8 cellular contexts compared by ENCODE assay signal in genomic region chr9:128412120-128412790, GRCh38. TPM values are rescaled to one million over a fixed set of nuclear protein-coding genes. Genes with fewer than 3 reads are reported as not detected.
DNase-seq lines count a peak whose midpoint lies in the region; ATAC-seq and TF ChIP-seq lines count a peak whose summit lies in the region.

No MANE protein-coding gene starts in this region.

- H3K4me3 Mint-ChIP-seq in nephron progenitor cell: no peak overlapping the region

- H3K27me3 ChIP-seq in cardiac muscle cell (peaks cover 54% of the 10 kb centered on the region), right atrium auricular region (no peaks in the 10 kb centered on the region)

- H3K9me3 ChIP-seq in cardiac muscle cell (ENCODE audit: low read depth) (no peaks in the 10 kb centered on the region), right atrium auricular region (no peaks in the 10 kb centered on the region)

- H3K4me3 ChIP-seq in cardiac muscle cell (no peak overlapping the region), right atrium auricular region (no peak overlapping the region), epithelial cell of proximal tubule (ENCODE audit: low read depth, low read length) (no peak overlapping the region)

- no peak overlapping the region for H3K27ac Mint-ChIP-seq in nephron progenitor cell

- H3K27ac ChIP-seq in cardiac muscle cell (no peak overlapping the region), right atrium auricular region (no peak overlapping the region)

- H3K4me1 Mint-ChIP-seq in nephron progenitor cell: peaks cover 55% of the 10 kb centered on the region

- H3K4me1 ChIP-seq in cardiac muscle cell (ENCODE audit: low read depth): no peaks in the 10 kb centered on the region
- H3K4me1 ChIP-seq in right atrium auricular region: no peaks in the 10 kb centered on the region

- peak; percentile 54 to 80 for DNase-seq in cardiac muscle cell (ENCODE audit: low read depth in 1 of 2, low spot score in 1 of 2)
- DNase-seq in right atrium auricular region (ENCODE audit: low spot score): no peak
- peak; percentile 21 for DNase-seq in NCI-H460 (ENCODE audit: extremely low read depth, low read depth)
- DNase-seq in activated CD8-positive, alpha-beta memory T cell treated with anti-CD3 and anti-CD28 coated beads for 24 hours: peak; percentile 74
- no peak for DNase-seq in epithelial cell of proximal tubule (ENCODE audit: low read depth)
- DNase-seq in nephron progenitor cell: peak; percentile 91

- ATAC-seq in GM19328 (IDR thresholded peaks at IDR 0.05; ENCODE audit: unreplicated experiment) (no peak), HG03175 (IDR thresholded peaks at IDR 0.05; ENCODE audit: unreplicated experiment) (no peak)

- no peaks in the 10 kb centered on the region for H3K9me3 Mint-ChIP-seq in nephron progenitor cell

- TF ChIP-seq CTCF in cardiac muscle cell (IDR thresholded peaks at IDR 0.05; ENCODE audit: low read depth, low read length): peak; percentile 67
- peak in 1 of 2 donors; percentile 66 for TF ChIP-seq CTCF in right atrium auricular region (IDR thresholded peaks at IDR 0.05)
- peak; percentile 75 for TF ChIP-seq CTCF in epithelial cell of proximal tubule (conservative IDR thresholded peaks at IDR 0.05; ENCODE audit: low read depth, low read length)
- peak; percentile 76 for TF ChIP-seq CTCF in nephron progenitor cell (IDR thresholded peaks at IDR 0.05)

- H3K27me3 Mint-ChIP-seq in nephron progenitor cell (ENCODE audit: low read depth, poor library complexity): peaks cover 3% of the 10 kb centered on the region

- H3K36me3 Mint-ChIP-seq in nephron progenitor cell (ENCODE audit: low read depth): no peaks in the 10 kb centered on the region

- H3K36me3 ChIP-seq in cardiac muscle cell: no peaks in the 10 kb centered on the region
- H3K36me3 ChIP-seq in right atrium auricular region: no peaks in the 10 kb centered on the region

RNA-seq across cellular contexts. Expression of gene CERCAM, which starts 8.4 kb away (rescaled TPM):
- total RNA-seq in cardiac muscle cell: 34.6 and 53.8 TPM in 2 replicates
- polyA plus RNA-seq in cardiac muscle cell: 38.6 and 58.1 TPM in 2 replicates
- 10 to 100 TPM; 13.3 to 15.8 TPM for total RNA-seq in right atrium auricular region
- 13.6 and 13.9 TPM in 2 replicates for total RNA-seq in NCI-H460 (2014; rRNA removed; shearing (Covaris generic))
- 27.8 and 29.5 TPM in 2 replicates for polyA plus RNA-seq in NCI-H460 (2014; cell fraction: nucleus; rRNA removed)
- total RNA-seq in epithelial cell of proximal tubule: 49.1 and 55.7 TPM in 2 replicates

RNA-seq across cellular contexts. Expression of gene URM1, which starts 41.1 kb away (rescaled TPM):
- total RNA-seq in cardiac muscle cell: 48.0 and 51.8 TPM in 2 replicates
- 39.7 and 71.0 TPM in 2 replicates for polyA plus RNA-seq in cardiac muscle cell
- 10 to 100 TPM; 34.0 to 37.3 TPM for total RNA-seq in right atrium auricular region
- total RNA-seq in NCI-H460 (2014; rRNA removed; shearing (Covaris generic)): 52.5 and 64.7 TPM in 2 replicates
- polyA plus RNA-seq in NCI-H460 (2014; cell fraction: nucleus; rRNA removed): 77.3 and 84.8 TPM in 2 replicates
- 39.4 and 52.1 TPM in 2 replicates for total RNA-seq in epithelial cell of proximal tubule

RNA-seq across cellular contexts. Expression of gene ODF2, which starts 43.6 kb away (rescaled TPM):
- total RNA-seq in cardiac muscle cell (31.5 and 66.9 TPM in 2 replicates), right atrium auricular region (10 to 100 TPM in 1 of 2 donors, 1 to 10 TPM in 1; 9.7 to 12.1 TPM), epithelial cell of proximal tubule (32.6 and 38.2 TPM in 2 replicates)
- 31.3 and 47.2 TPM in 2 replicates for polyA plus RNA-seq in cardiac muscle cell
- 39.4 and 47.2 TPM in 2 replicates for total RNA-seq in NCI-H460 (2014; rRNA removed; shearing (Covaris generic))
- polyA plus RNA-seq in NCI-H460 (2014; cell fraction: nucleus; rRNA removed): 96.1 and 116 TPM in 2 replicates

Comparison
In these comparisons a context has a peak if more than half of its experiments do, and no peak if none do; other contexts are left out.
1. DNase-seq: peak in cardiac muscle cell (2 of 2), NCI-H460 (single experiment), activated CD8-positive, alpha-beta memory T cell treated with anti-CD3 and anti-CD28 coated beads for 24 hours (single experiment) and nephron progenitor cell (single experiment); none in right atrium auricular region (single experiment) and epithelial cell of proximal tubule (single experiment).